1 cellular context compared by ENCODE assay signal in the genomic region with DNA sequence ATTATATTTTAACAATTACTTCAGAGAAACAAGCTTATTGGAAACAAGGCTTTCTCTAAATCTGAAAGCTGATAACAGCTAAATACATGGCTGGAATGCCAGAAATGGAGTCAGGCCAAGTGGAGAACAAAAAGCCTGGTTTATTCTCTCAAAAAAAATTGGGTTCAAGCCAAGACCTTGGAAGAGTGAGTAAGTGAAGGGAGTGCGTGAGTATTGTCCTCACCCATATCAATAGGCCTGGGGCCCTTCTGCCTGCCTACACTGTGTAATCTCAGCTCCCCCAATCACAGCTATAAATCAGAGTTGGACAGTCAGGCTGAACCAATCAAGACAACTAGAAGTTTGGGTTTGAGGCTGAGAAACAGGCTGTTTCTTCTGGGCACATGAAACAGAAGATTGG.
TF ChIP-seq lines count a peak whose summit lies in the region.

No MANE protein-coding gene starts in this region.

TF ChIP-seq in HCT116, 20 proteins besides CTCF, POLR2A, EP300 and RAD21 (continued from another document):
- TF ChIP-seq, protein P1, sequence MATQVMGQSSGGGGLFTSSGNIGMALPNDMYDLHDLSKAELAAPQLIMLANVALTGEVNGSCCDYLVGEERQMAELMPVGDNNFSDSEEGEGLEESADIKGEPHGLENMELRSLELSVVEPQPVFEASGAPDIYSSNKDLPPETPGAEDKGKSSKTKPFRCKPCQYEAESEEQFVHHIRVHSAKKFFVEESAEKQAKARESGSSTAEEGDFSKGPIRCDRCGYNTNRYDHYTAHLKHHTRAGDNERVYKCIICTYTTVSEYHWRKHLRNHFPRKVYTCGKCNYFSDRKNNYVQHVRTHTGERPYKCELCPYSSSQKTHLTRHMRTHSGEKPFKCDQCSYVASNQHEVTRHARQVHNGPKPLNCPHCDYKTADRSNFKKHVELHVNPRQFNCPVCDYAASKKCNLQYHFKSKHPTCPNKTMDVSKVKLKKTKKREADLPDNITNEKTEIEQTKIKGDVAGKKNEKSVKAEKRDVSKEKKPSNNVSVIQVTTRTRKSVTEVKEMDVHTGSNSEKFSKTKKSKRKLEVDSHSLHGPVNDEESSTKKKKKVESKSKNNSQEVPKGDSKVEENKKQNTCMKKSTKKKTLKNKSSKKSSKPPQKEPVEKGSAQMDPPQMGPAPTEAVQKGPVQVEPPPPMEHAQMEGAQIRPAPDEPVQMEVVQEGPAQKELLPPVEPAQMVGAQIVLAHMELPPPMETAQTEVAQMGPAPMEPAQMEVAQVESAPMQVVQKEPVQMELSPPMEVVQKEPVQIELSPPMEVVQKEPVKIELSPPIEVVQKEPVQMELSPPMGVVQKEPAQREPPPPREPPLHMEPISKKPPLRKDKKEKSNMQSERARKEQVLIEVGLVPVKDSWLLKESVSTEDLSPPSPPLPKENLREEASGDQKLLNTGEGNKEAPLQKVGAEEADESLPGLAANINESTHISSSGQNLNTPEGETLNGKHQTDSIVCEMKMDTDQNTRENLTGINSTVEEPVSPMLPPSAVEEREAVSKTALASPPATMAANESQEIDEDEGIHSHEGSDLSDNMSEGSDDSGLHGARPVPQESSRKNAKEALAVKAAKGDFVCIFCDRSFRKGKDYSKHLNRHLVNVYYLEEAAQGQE (IDR thresholded peaks at IDR 0.05; ENCODE audit: low read depth), result no peak
- TF ChIP-seq POLR2AphosphoS5 (IDR thresholded peaks at IDR 0.05; ENCODE audit: low read depth, low read length), result peak; percentile 44; the same call in 1 of the 2 replicates
- TF ChIP-seq EZH2 (IDR thresholded peaks at IDR 0.05), result no peak
- TF ChIP-seq, protein P2, sequence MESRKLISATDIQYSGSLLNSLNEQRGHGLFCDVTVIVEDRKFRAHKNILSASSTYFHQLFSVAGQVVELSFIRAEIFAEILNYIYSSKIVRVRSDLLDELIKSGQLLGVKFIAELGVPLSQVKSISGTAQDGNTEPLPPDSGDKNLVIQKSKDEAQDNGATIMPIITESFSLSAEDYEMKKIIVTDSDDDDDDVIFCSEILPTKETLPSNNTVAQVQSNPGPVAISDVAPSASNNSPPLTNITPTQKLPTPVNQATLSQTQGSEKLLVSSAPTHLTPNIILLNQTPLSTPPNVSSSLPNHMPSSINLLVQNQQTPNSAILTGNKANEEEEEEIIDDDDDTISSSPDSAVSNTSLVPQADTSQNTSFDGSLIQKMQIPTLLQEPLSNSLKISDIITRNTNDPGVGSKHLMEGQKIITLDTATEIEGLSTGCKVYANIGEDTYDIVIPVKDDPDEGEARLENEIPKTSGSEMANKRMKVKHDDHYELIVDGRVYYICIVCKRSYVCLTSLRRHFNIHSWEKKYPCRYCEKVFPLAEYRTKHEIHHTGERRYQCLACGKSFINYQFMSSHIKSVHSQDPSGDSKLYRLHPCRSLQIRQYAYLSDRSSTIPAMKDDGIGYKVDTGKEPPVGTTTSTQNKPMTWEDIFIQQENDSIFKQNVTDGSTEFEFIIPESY (IDR thresholded peaks at IDR 0.05; ENCODE audit: extremely low read depth, insufficient replicate concordance, low read length), result no peak
- no peak for TF ChIP-seq EZH2phosphoT487 (IDR thresholded peaks at IDR 0.05; ENCODE audit: borderline replicate concordance)
- TF ChIP-seq SRF (IDR thresholded peaks at IDR 0.05; ENCODE audit: low read depth), result no peak
- peak; percentile 39 for TF ChIP-seq TCF7L2 (IDR thresholded peaks at IDR 0.05; ENCODE audit: borderline replicate concordance, extremely low read depth, insufficient read depth, insufficient read length)
- no peak; the same call in 1 of the 2 replicates for TF ChIP-seq ELF1 (IDR thresholded peaks at IDR 0.05; ENCODE audit: borderline replicate concordance, low read depth)
- no peak; the same call in 1 of the 2 replicates for TF ChIP-seq CBX3 (IDR thresholded peaks at IDR 0.05; ENCODE audit: low read depth)
